In the genomic region with DNA sequence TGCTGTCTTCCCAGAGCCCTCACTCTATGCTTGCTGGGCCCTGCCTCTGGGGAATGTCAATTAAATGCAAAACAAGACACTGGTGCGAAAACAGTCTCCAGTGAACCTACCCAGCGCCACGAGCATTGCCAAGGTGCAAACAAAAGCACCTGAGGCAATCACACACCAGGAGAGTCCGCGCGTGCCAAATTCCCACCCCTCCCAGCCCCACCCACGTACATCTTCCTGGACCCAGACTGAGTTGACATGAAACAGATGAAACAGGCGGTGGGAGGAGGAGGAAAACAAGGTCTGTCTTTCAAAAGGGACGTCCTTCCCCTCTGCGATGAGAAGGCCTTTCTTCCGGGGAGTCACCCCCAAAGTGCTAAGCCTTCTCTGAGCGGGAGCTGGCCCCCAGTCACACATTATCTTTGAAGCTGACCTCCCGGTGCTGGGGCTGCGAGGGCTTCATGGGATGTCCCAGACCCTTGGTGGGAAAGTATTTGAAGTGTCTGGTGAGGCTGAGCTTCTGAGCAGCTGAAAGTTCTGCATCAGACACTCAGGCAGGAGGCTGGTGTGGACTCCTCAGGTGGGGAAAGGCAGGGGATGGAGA, we compare ENCODE assay signal across 20 cellular contexts.
"Had no signal": no experiment of that assay in that cellular context is flagged by ENCODE, and none has a peak within 500 bp of the region (broad histone marks: within the 10 kb centered on the region; RNA-seq: fewer than 3 reads in every experiment).

No MANE protein-coding gene starts in this region.

- ATAC-seq: heart right ventricle; naive thymus-derived CD4-positive, alpha-beta T cell; stimulated activated effector memory CD8-positive, alpha-beta T cell treated with anti-CD3 and anti-CD28 coated beads, Interleukin-12 subunit alpha, Interleukin-12 subunit beta, amount 100 ng/mL, for 72 hours; upper lobe of right lung had no signal

- H3K36me3 Mint-ChIP-seq: naive thymus-derived CD4-positive, alpha-beta T cell; stimulated activated effector memory CD8-positive, alpha-beta T cell treated with anti-CD3 and anti-CD28 coated beads, Interleukin-12 subunit alpha, Interleukin-12 subunit beta, amount 100 ng/mL, for 72 hours had no signal

- H3K4me1 ChIP-seq: heart right ventricle, left ventricle myocardium inferior, lower lobe of right lung, right lobe of liver, tibial artery, upper lobe of right lung had no signal

- H3K9me3 ChIP-seq: heart right ventricle, left ventricle myocardium inferior, lower lobe of right lung, psoas muscle, right lobe of liver, tibial artery, upper lobe of right lung had no signal

- H3K4me3 ChIP-seq: heart right ventricle, left ventricle myocardium inferior, lower lobe of right lung, psoas muscle, right lobe of liver, tibial artery, upper lobe of right lung had no signal

- DNase-seq: cerebellar nuclear complex; dermis blood vessel endothelial cell; endodermal cell; heart right ventricle; hypothalamus; left ventricle myocardium inferior; lower lobe of right lung; mesenchymal stem cell; midbrain; naive thymus-derived CD4-positive, alpha-beta T cell; nephron progenitor cell; psoas muscle; retina; right lobe of liver; stimulated activated CD4-positive, alpha-beta T cell treated with anti-CD3 and anti-CD28 coated beads, Interleukin-4, amount 100 ng/mL, for 1 hour; stimulated activated CD8-positive, alpha-beta memory T cell treated with anti-CD3 and anti-CD28 coated beads, Interleukin-4, amount 100 ng/mL, for 48 hours; tibial artery; upper lobe of right lung had no signal

- H3K4me3 Mint-ChIP-seq: endodermal cell; naive thymus-derived CD4-positive, alpha-beta T cell; nephron progenitor cell; stimulated activated effector memory CD8-positive, alpha-beta T cell treated with anti-CD3 and anti-CD28 coated beads, Interleukin-12 subunit alpha, Interleukin-12 subunit beta, amount 100 ng/mL, for 72 hours; stimulated activated naive CD8-positive, alpha-beta T cell treated with anti-CD3 and anti-CD28 coated beads, Interleukin-15, Interleukin-2, amounts not matched to agents 100 ng/mL and 50 ng/mL, for 24 hours had no signal

- H3K27ac Mint-ChIP-seq: endodermal cell; naive thymus-derived CD4-positive, alpha-beta T cell; nephron progenitor cell; stimulated activated effector memory CD8-positive, alpha-beta T cell treated with anti-CD3 and anti-CD28 coated beads, Interleukin-12 subunit alpha, Interleukin-12 subunit beta, amount 100 ng/mL, for 72 hours had no signal

- H3K27ac ChIP-seq: heart right ventricle, left ventricle myocardium inferior, lower lobe of right lung, psoas muscle, right lobe of liver, tibial artery, upper lobe of right lung had no signal

- H3K9me3 Mint-ChIP-seq: endodermal cell; stimulated activated effector memory CD8-positive, alpha-beta T cell treated with anti-CD3 and anti-CD28 coated beads, Interleukin-12 subunit alpha, Interleukin-12 subunit beta, amount 100 ng/mL, for 72 hours; stimulated activated naive CD8-positive, alpha-beta T cell treated with anti-CD3 and anti-CD28 coated beads, Interleukin-15, Interleukin-2, amounts not matched to agents 100 ng/mL and 50 ng/mL, for 24 hours had no signal

- H3K27me3 ChIP-seq: right lobe of liver, upper lobe of right lung had no signal

- H3K36me3 ChIP-seq: heart right ventricle, left ventricle myocardium inferior, lower lobe of right lung, right lobe of liver, tibial artery, upper lobe of right lung had no signal
